In genomic region chr11:69425895-69426544, GRCh38 we compare ENCODE assay signal across 23 cellular contexts. TPM values are rescaled to one million over a fixed set of nuclear protein-coding genes. Genes with fewer than 3 reads are reported as not detected.
DNase-seq lines count a peak whose midpoint lies in the region; ATAC-seq, FAIRE-seq and TF ChIP-seq lines count a peak whose summit lies in the region.
"Had no signal": no experiment of that assay in that cellular context is flagged by ENCODE, and none has a peak within 500 bp of the region (broad histone marks: within the 10 kb centered on the region; RNA-seq: fewer than 3 reads in every experiment).

No MANE protein-coding gene starts in this region.

- TF ChIP-seq CTCF in natural killer cell (IDR thresholded peaks at IDR 0.05) (no peak), ascending aorta (IDR thresholded peaks at IDR 0.05) (no peak), D721Med (IDR thresholded peaks at IDR 0.05; ENCODE audit: insufficient read depth, missing control alignments) (no peak)

- peaks cover 16 to 22% of the 10 kb centered on the region in 2 donors for H3K4me1 Mint-ChIP-seq in natural killer cell

- no peak overlapping the region for H3K4me3 ChIP-seq in ascending aorta

- no peaks in the 10 kb centered on the region for H3K4me1 ChIP-seq in ascending aorta

- H3K27me3 Mint-ChIP-seq in natural killer cell (ENCODE audit: low read depth in 2 of 2), result peaks cover 11 to 12% of the 10 kb centered on the region in 2 donors

- no peaks in the 10 kb centered on the region for H3K9me3 Mint-ChIP-seq in natural killer cell

- intact Hi-C loops in natural killer cell (cut with micrococcal nuclease) (loop anchor here (10.0 kb wide), 1 partner anchor 131 kb away; the partner anchor contains the start of gene MYEOV), ascending aorta (cut with DNase I) (no loop called here)

- FAIRE-seq in D721Med (lab: Jason Lieb, UNC), result no peak
- FAIRE-seq: GM12892, islet of Langerhans had no signal

- H3K27ac ChIP-seq in ascending aorta, result no peak overlapping the region
- H3K27ac ChIP-seq: neutrophil, VCaP had no signal

- ATAC-seq in natural killer cell, result peak; percentile 49 to 86 (median 63)
- peak; percentile 64 for ATAC-seq in stimulated activated naive CD8-positive, alpha-beta T cell treated with anti-CD3 and anti-CD28 coated beads, Interleukin-15, Interleukin-2, amounts not matched to agents 100 U/mL and 50 U/mL, for 24 hours
- ATAC-seq: esophagus mucosa, Panc1, right cardiac atrium had no signal

- H3K4me3 Mint-ChIP-seq in natural killer cell, result peak overlapping the region; percentile 60

- H3K36me3 ChIP-seq in ascending aorta, result no peaks in the 10 kb centered on the region
- H3K36me3 ChIP-seq: neutrophil had no signal

- H3K9me3 ChIP-seq in ascending aorta, result peaks cover 6% of the 10 kb centered on the region in 2 donors
- H3K9me3 ChIP-seq: neutrophil had no signal

- H3K27ac Mint-ChIP-seq in natural killer cell, result peak overlapping the region in 1 of 2 donors; percentile 46

- H3K27me3 ChIP-seq in ascending aorta, result no peaks in the 10 kb centered on the region
- H3K27me3 ChIP-seq: neutrophil had no signal

- peak; percentile 36 for DNase-seq in activated naive CD4-positive, alpha-beta T cell treated with Interleukin-2 at 50 U/mL for 16 hours
- no peak for DNase-seq in activated naive CD4-positive, alpha-beta T cell treated with anti-CD3 and anti-CD28 coated beads, Interleukin-2, amount 50 U/mL, for 16 hours
- peak; percentile 3 for DNase-seq in activated CD8-positive, alpha-beta memory T cell treated with anti-CD3 and anti-CD28 coated beads, Interleukin-2, amount 50 U/mL, for 24 hours (ENCODE audit: extremely low read depth)
- DNase-seq in natural killer cell (no peak), ascending aorta (ENCODE audit: low spot score in 2 of 2) (no peak), D721Med (ENCODE audit: insufficient read length, low spot score) (no peak), KG1 (lab: John Stamatoyannopoulos, UW) (no peak)
- peak; percentile 47 for DNase-seq in stimulated activated naive CD8-positive, alpha-beta T cell treated with anti-CD3 and anti-CD28 coated beads, Interleukin-15, Interleukin-2, amounts not matched to agents 100 U/mL and 50 U/mL, for 24 hours
- DNase-seq: COR-L47, dermis blood vessel endothelial cell, glutamatergic neuron, GOT3, mesendoderm, NCI-H2029, NCI-H69, right cardiac atrium had no signal

- no peaks in the 10 kb centered on the region for H3K36me3 Mint-ChIP-seq in natural killer cell

RNA-seq across cellular contexts. Expression of gene LINC01488, which starts 55.4 kb away (rescaled TPM):
- not detected for total RNA-seq in natural killer cell
- total RNA-seq in ascending aorta, result not detected
- total RNA-seq: dermis blood vessel endothelial cell, esophagus mucosa, LHCN-M2 had no signal

Comparison
In these comparisons a context has a peak if more than half of its experiments do, and no peak if none do; other contexts are left out.
1. DNase-seq: peak in activated naive CD4-positive, alpha-beta T cell treated with Interleukin-2 at 50 U/mL for 16 hours (single experiment), activated CD8-positive, alpha-beta memory T cell treated with anti-CD3 and anti-CD28 coated beads, Interleukin-2, amount 50 U/mL, for 24 hours (single experiment) and stimulated activated naive CD8-positive, alpha-beta T cell treated with anti-CD3 and anti-CD28 coated beads, Interleukin-15, Interleukin-2, amounts not matched to agents 100 U/mL and 50 U/mL, for 24 hours (single experiment); none in activated naive CD4-positive, alpha-beta T cell treated with anti-CD3 and anti-CD28 coated beads, Interleukin-2, amount 50 U/mL, for 16 hours (single experiment), natural killer cell (single experiment), ascending aorta (0 of 2), D721Med (single experiment) and KG1 (single experiment).